In the genomic region with DNA sequence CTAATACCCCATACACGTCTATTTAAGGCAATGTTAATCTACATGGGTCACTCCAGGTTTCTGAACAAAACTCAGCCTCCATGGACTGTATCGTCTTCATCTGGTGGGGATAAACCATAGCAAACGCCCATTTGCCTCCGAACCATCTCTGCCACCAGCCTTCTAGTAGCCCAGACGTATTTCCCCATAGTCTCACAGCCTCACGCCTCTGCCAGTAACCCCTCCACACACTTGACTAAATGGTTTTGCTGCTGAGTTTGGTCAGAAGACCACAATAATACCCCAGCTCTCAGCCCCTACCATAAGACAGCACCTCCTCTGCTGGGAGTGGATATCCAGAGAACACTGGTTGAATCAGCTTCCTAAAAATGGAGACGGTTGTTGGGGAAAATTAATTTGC, we compare ENCODE assay signal across 19 cellular contexts. TPM values are rescaled to one million over a fixed set of nuclear protein-coding genes. Genes with fewer than 3 reads are reported as not detected.
DNase-seq lines count a peak whose midpoint lies in the region; ATAC-seq, FAIRE-seq and TF ChIP-seq lines count a peak whose summit lies in the region.
"Had no signal": no experiment of that assay in that cellular context is flagged by ENCODE, and none has a peak within 500 bp of the region (broad histone marks: within the 10 kb centered on the region; RNA-seq: fewer than 3 reads in every experiment).

No MANE protein-coding gene starts in this region.

- no peaks in the 10 kb centered on the region for H3K27me3 ChIP-seq in CD4-positive, alpha-beta memory T cell (ENCODE audit: insufficient read depth, low read length)
- no peaks in the 10 kb centered on the region for H3K27me3 ChIP-seq in tibial nerve
- H3K27me3 ChIP-seq: body of pancreas, colonic mucosa, left lung, SJSA1 had no signal

- H3K4me3 ChIP-seq in CD4-positive, alpha-beta memory T cell (ENCODE audit: low read length in 2 of 2), result no peak overlapping the region
- H3K4me3 ChIP-seq in tibial nerve, result no peak overlapping the region
- H3K4me3 ChIP-seq: body of pancreas, colonic mucosa, left lung, PC-9, SJSA1 had no signal

- H3K4me1 Mint-ChIP-seq in CD4-positive, alpha-beta memory T cell, result peaks cover 60 to 82% (median 72%) of the 10 kb centered on the region in 4 donors
- H3K4me1 Mint-ChIP-seq in activated CD8-positive, alpha-beta T cell treated with anti-CD3 and anti-CD28 coated beads for 36 hours (ENCODE audit: low read depth), result peaks cover 60% of the 10 kb centered on the region
- H3K4me1 Mint-ChIP-seq in naive thymus-derived CD8-positive, alpha-beta T cell, result peaks cover 36 to 76% (median 73%) of the 10 kb centered on the region in 4 donors

- intact Hi-C loops in CD4-positive, alpha-beta memory T cell (cut with micrococcal nuclease), result no loop called here
- intact Hi-C loops in activated CD8-positive, alpha-beta T cell treated with anti-CD3 and anti-CD28 coated beads for 36 hours (cut with micrococcal nuclease), result no loop called here

- H3K27me3 Mint-ChIP-seq in CD4-positive, alpha-beta memory T cell, result no peaks in the 10 kb centered on the region
- no peaks in the 10 kb centered on the region for H3K27me3 Mint-ChIP-seq in activated CD8-positive, alpha-beta T cell treated with anti-CD3 and anti-CD28 coated beads for 36 hours
- H3K27me3 Mint-ChIP-seq in naive thymus-derived CD8-positive, alpha-beta T cell, result no peaks in the 10 kb centered on the region

- H3K36me3 Mint-ChIP-seq in CD4-positive, alpha-beta memory T cell, result peaks cover 78 to 81% of the 10 kb centered on the region in 2 donors
- H3K36me3 Mint-ChIP-seq in activated CD8-positive, alpha-beta T cell treated with anti-CD3 and anti-CD28 coated beads for 36 hours (ENCODE audit: low read depth), result peaks cover 79% of the 10 kb centered on the region
- H3K36me3 Mint-ChIP-seq in naive thymus-derived CD8-positive, alpha-beta T cell, result peaks cover 19 to 83% (median 66%) of the 10 kb centered on the region in 3 donors

- H3K27ac ChIP-seq in CD4-positive, alpha-beta memory T cell (ENCODE audit: low read depth, low read length), result peak overlapping the region; percentile 43
- H3K27ac ChIP-seq in tibial nerve, result no peak overlapping the region
- H3K27ac ChIP-seq: body of pancreas, colonic mucosa, left lung, PC-9, SJSA1 had no signal

- CTCF ChIA-PET in CD4-positive, alpha-beta memory T cell (lab: Charles Lee; ENCODE audit: partially characterized antibody), result interaction anchor here (0.9 to 13.1 kb wide), 9 partner anchors 9 to 277 kb away, joined by 3 to 88 read pairs (median 5); partner anchors contain the start of genes ERAP1, ERAP2 and LNPEP
- CTCF ChIA-PET in activated CD8-positive, alpha-beta T cell treated with anti-CD3 and anti-CD28 coated beads for 36 hours (lab: Charles Lee), result interaction anchor here (0.6 to 10.0 kb wide), 7 partner anchors 8 to 277 kb away, joined by 3 to 77 read pairs (median 3); partner anchors contain the start of gene ERAP2

- peaks cover 58% of the 10 kb centered on the region for H3K36me3 ChIP-seq in CD4-positive, alpha-beta memory T cell (ENCODE audit: insufficient read depth, low read length)
- H3K36me3 ChIP-seq in tibial nerve, result peaks cover 0 to 40% (median 0%) of the 10 kb centered on the region in 3 donors
- H3K36me3 ChIP-seq: colonic mucosa had no signal

- TF ChIP-seq EP300 in tibial nerve (IDR thresholded peaks at IDR 0.05), result no peak

- TF ChIP-seq POLR2A in GM12891 (IDR thresholded peaks at IDR 0.05; ENCODE audit: low read depth, low read length) (no peak), tibial nerve (IDR thresholded peaks at IDR 0.05) (no peak)

- H3K4me1 ChIP-seq in CD4-positive, alpha-beta memory T cell (ENCODE audit: insufficient read depth, low read length), result peaks cover 68% of the 10 kb centered on the region
- H3K4me1 ChIP-seq in tibial nerve, result peaks cover 0 to 17% (median 3%) of the 10 kb centered on the region in 4 donors
- H3K4me1 ChIP-seq: body of pancreas, colonic mucosa had no signal

- no peak for DNase-seq in CD4-positive, alpha-beta memory T cell
- no peak for DNase-seq in GM12891 (ENCODE audit: insufficient read length, low spot score)
- DNase-seq in activated CD8-positive, alpha-beta T cell treated with anti-CD3 and anti-CD28 coated beads for 36 hours, result no peak
- no peak for DNase-seq in naive thymus-derived CD8-positive, alpha-beta T cell
- DNase-seq in tibial nerve (ENCODE audit: low spot score in 2 of 2), result no peak
- DNase-seq in stimulated activated CD4-positive, alpha-beta T cell treated with anti-CD3 and anti-CD28 coated beads, Interleukin-15, amount 100 ng/mL, for 24 hours, result no peak
- no peak for DNase-seq in SIG-M5 (lab: John Stamatoyannopoulos, UW)
- DNase-seq: activated CD4-positive, alpha-beta T cell treated with anti-CD3 and anti-CD28 coated beads for 4 hours; activated gamma-delta T cell; body of pancreas; colonic mucosa; DMS53; GOT3; KBM-7; left lung; NCI-H1105 treated with DMSO at 0.1 percent for 48 hours; PC-9; trophoblast cell had no signal

- no peaks in the 10 kb centered on the region for H3K9me3 Mint-ChIP-seq in CD4-positive, alpha-beta memory T cell
- no peaks in the 10 kb centered on the region for H3K9me3 Mint-ChIP-seq in activated CD8-positive, alpha-beta T cell treated with anti-CD3 and anti-CD28 coated beads for 36 hours
- H3K9me3 Mint-ChIP-seq in naive thymus-derived CD8-positive, alpha-beta T cell, result no peaks in the 10 kb centered on the region

- POLR2A ChIA-PET in CD4-positive, alpha-beta memory T cell (lab: Charles Lee; ENCODE audit: partially characterized antibody), result interaction anchor here (0.8 to 3.1 kb wide), 15 partner anchors 8 to 1063 kb away, joined by 3 to 37 read pairs (median 6); partner anchors contain the start of genes ERAP1, ERAP2, GLRX and LNPEP
- POLR2A ChIA-PET in activated CD8-positive, alpha-beta T cell treated with anti-CD3 and anti-CD28 coated beads for 36 hours (lab: Charles Lee), result interaction anchor here (0.9 to 1.7 kb wide), 8 partner anchors 8 to 274 kb away, joined by 3 to 19 read pairs (median 4); partner anchors contain the start of genes ERAP2 and LNPEP
- POLR2A ChIA-PET in naive thymus-derived CD8-positive, alpha-beta T cell (lab: Charles Lee), result interaction anchor here (1.2 to 1.7 kb wide), 5 partner anchors 8 to 77 kb away, joined by 3 to 16 read pairs (median 4); partner anchors contain the start of genes ERAP1, ERAP2 and LNPEP

- peak; percentile 71 for FAIRE-seq in GM12891 (lab: Jason Lieb, UNC)

- peak overlapping the region in 5 of 8 donors; percentile 5 to 85 (median 47) for H3K4me3 Mint-ChIP-seq in CD4-positive, alpha-beta memory T cell
- peak overlapping the region; percentile 11 for H3K4me3 Mint-ChIP-seq in activated CD8-positive, alpha-beta T cell treated with anti-CD3 and anti-CD28 coated beads for 36 hours
- H3K4me3 Mint-ChIP-seq in naive thymus-derived CD8-positive, alpha-beta T cell, result peak overlapping the region in 7 of 10 donors; percentile 37 to 83 (median 75)

- 86% methylated on average over 7 of the region's 7 CpGs for WGBS in tibial nerve, 2 donors

- H3K27ac Mint-ChIP-seq in CD4-positive, alpha-beta memory T cell, result peak overlapping the region; percentile 77 to 98 (median 96)
- H3K27ac Mint-ChIP-seq in activated CD8-positive, alpha-beta T cell treated with anti-CD3 and anti-CD28 coated beads for 36 hours, result peak overlapping the region; percentile 85
- peak overlapping the region; percentile 88 to 99 (median 94) for H3K27ac Mint-ChIP-seq in naive thymus-derived CD8-positive, alpha-beta T cell

- no peak for TF ChIP-seq CTCF in activated CD8-positive, alpha-beta T cell treated with anti-CD3 and anti-CD28 coated beads for 36 hours (IDR thresholded peaks at IDR 0.05)
- no peak for TF ChIP-seq CTCF in tibial nerve (IDR thresholded peaks at IDR 0.05)

- H3K9me3 ChIP-seq in CD4-positive, alpha-beta memory T cell (ENCODE audit: control insufficient read depth in 1 of 2, low read length in 2 of 2), result no peaks in the 10 kb centered on the region
- no peaks in the 10 kb centered on the region for H3K9me3 ChIP-seq in tibial nerve
- H3K9me3 ChIP-seq: body of pancreas, colonic mucosa, left lung, SJSA1 had no signal

- ATAC-seq in activated CD8-positive, alpha-beta T cell treated with anti-CD3 and anti-CD28 coated beads for 36 hours, result no peak
- no peak for ATAC-seq in naive thymus-derived CD8-positive, alpha-beta T cell
- ATAC-seq: body of pancreas, left lung had no signal

TF ChIP-seq in GM12891, 5 proteins besides CTCF, POLR2A, EP300 and RAD21:
- TF ChIP-seq TAF1 (IDR thresholded peaks at IDR 0.05; ENCODE audit: low read depth, low read length), result no peak
- TF ChIP-seq PAX5 (IDR thresholded peaks at IDR 0.05; ENCODE audit: insufficient read depth, low read length, severe bottlenecking), result no peak
- TF ChIP-seq POU2F2 (IDR thresholded peaks at IDR 0.05; ENCODE audit: low read depth, low read length), result no peak
- TF ChIP-seq SPI1 (IDR thresholded peaks at IDR 0.05; ENCODE audit: low read depth, low read length), result no peak
- no peak for TF ChIP-seq POLR2AphosphoS5 (IDR thresholded peaks at IDR 0.05; ENCODE audit: low read depth, low read length)

RNA-seq across cellular contexts. Expression of gene ERAP2, which starts 8.7 kb away (rescaled TPM):
- total RNA-seq in CD4-positive, alpha-beta memory T cell, result 100 to 1,000 TPM; 107 to 112 TPM
- 100 to 1,000 TPM in 1 of 2 donors, 1 to 10 TPM in 1; 4.7 to 112 TPM for polyA plus RNA-seq in CD4-positive, alpha-beta memory T cell
- 3.3 TPM for polyA plus RNA-seq in GM12891 (2012; ENCODE audit: low read depth, missing spikeins)
- 10 to 100 TPM; 43.0 to 44.5 TPM for total RNA-seq in activated CD8-positive, alpha-beta T cell treated with anti-CD3 and anti-CD28 coated beads for 36 hours
- total RNA-seq in naive thymus-derived CD8-positive, alpha-beta T cell, result 10 to 100 TPM; 82.9 to 98.6 TPM
- polyA plus RNA-seq in naive thymus-derived CD8-positive, alpha-beta T cell, result 100 to 1,000 TPM in 1 of 3 donors, 1 to 10 TPM in 2; 6.4 to 126 (median 6.6) TPM
- total RNA-seq in tibial nerve, result 10 to 100 TPM in 3 of 4 donors, 1 to 10 TPM in 1; 9.9 to 18.6 (median 12.2) TPM

RNA-seq across cellular contexts. Expression of gene LNPEP, which starts 50.9 kb away (rescaled TPM):
- total RNA-seq in CD4-positive, alpha-beta memory T cell, result 10 to 100 TPM; 92.5 to 97.3 TPM
- 10 to 100 TPM; 23.5 to 38.6 TPM for polyA plus RNA-seq in CD4-positive, alpha-beta memory T cell
- 9.2 TPM for polyA plus RNA-seq in GM12891 (2012; ENCODE audit: low read depth, missing spikeins)
- 10 to 100 TPM; 51.2 to 53.7 TPM for total RNA-seq in activated CD8-positive, alpha-beta T cell treated with anti-CD3 and anti-CD28 coated beads for 36 hours
- total RNA-seq in naive thymus-derived CD8-positive, alpha-beta T cell, result 100 to 1,000 TPM; 105 to 107 TPM
- polyA plus RNA-seq in naive thymus-derived CD8-positive, alpha-beta T cell, result 10 to 100 TPM; 50.9 to 61.7 (median 52.4) TPM
- 10 to 100 TPM; 40.4 to 71.8 (median 51.3) TPM for total RNA-seq in tibial nerve

Comparison
In these comparisons a context has a peak if more than half of its experiments do, and no peak if none do; other contexts are left out.
1. H3K4me3 Mint-ChIP-seq: peak in every context shown above with its lines; median percentile 75 in naive thymus-derived CD8-positive, alpha-beta T cell; 47 in CD4-positive, alpha-beta memory T cell; 11 in activated CD8-positive, alpha-beta T cell treated with anti-CD3 and anti-CD28 coated beads for 36 hours.